In genomic region chr6:10630178-10630577, GRCh38 we compare ENCODE assay signal across 22 cellular contexts.
DNase-seq lines count a peak whose midpoint lies in the region; ATAC-seq and TF ChIP-seq lines count a peak whose summit lies in the region.
"Had no signal": no experiment of that assay in that cellular context is flagged by ENCODE, and none has a peak within 500 bp of the region (broad histone marks: within the 10 kb centered on the region; RNA-seq: fewer than 3 reads in every experiment).

No MANE protein-coding gene starts in this region.

- H3F3A ChIP-seq in GM23338 (replicated peaks; ENCODE audit: low read depth), result peaks cover 4% of the 10 kb centered on the region

- no peaks in the 10 kb centered on the region for H3K9me2 ChIP-seq in GM23338 (ENCODE audit: insufficient read depth)

- H4K8ac ChIP-seq in mesendoderm (ENCODE audit: low read depth, low read length), result no peak overlapping the region

- H2BK120ac ChIP-seq in mesendoderm (ENCODE audit: low read depth, low read length), result no peak overlapping the region

- no peak overlapping the region for H3K27ac ChIP-seq in GM23338 (ENCODE audit: low read depth)
- H3K27ac ChIP-seq in lower lobe of right lung, result no peak overlapping the region
- H3K27ac ChIP-seq in upper lobe of right lung, result no peak overlapping the region
- no peak overlapping the region for H3K27ac ChIP-seq in mesendoderm (ENCODE audit: low read depth, low read length)
- H3K27ac ChIP-seq: 22Rv1; A549; BLaER1 treated with 17β-estradiol and CSF1 and Interleukin-3, amounts not matched to agents 10 nM and 100 nM; C4-2B had no signal

- H3K36me3 ChIP-seq in GM23338 (ENCODE audit: insufficient read depth) (peaks cover 17% of the 10 kb centered on the region), lower lobe of right lung (peaks cover 5% of the 10 kb centered on the region), upper lobe of right lung (peaks cover 9% of the 10 kb centered on the region), mesendoderm (ENCODE audit: control insufficient read depth, insufficient read depth, low read length) (no peaks in the 10 kb centered on the region)

- no peak overlapping the region for H3K56ac ChIP-seq in mesendoderm (ENCODE audit: low read length)

- no CpG with 5 or more reads among the region's 1 CpG for WGBS in mesendoderm (ENCODE audit: extremely low coverage, insufficient coverage, low lambda C conversion rate)

- no peaks in the 10 kb centered on the region for H3K79me1 ChIP-seq in mesendoderm (ENCODE audit: low read length)

- DNase-seq in GM23338 (ENCODE audit: low spot score), result no peak
- no peak for DNase-seq in lower lobe of right lung
- DNase-seq in upper lobe of right lung, result no peak
- no peak for DNase-seq in mesendoderm
- DNase-seq in Right ventricle myocardium superior, result no peak
- DNase-seq: AML-193; CD4-positive, alpha-beta memory T cell; CD8-positive, alpha-beta memory T cell; COR-L47; DMS 273 treated with DMSO at 0.1 percent for 48 hours; DMS153; DMS53; DMS79; DND-41; EL; GDM1 had no signal

- H3K4ac ChIP-seq in mesendoderm (ENCODE audit: low read depth, low read length), result no peak overlapping the region

- H4K20me1 ChIP-seq in GM23338 (replicated peaks; ENCODE audit: insufficient read depth), result peaks cover 8% of the 10 kb centered on the region
- H4K20me1 ChIP-seq: BLaER1 treated with 17β-estradiol and CSF1 and Interleukin-3, amounts not matched to agents 10 nM and 100 nM had no signal

- TF ChIP-seq CTCF in GM23338 (conservative IDR thresholded peaks at IDR 0.05; ENCODE audit: low read depth in 2 of 2), result no peak
- no peak for TF ChIP-seq CTCF in lower lobe of right lung (IDR thresholded peaks at IDR 0.05)
- no peak for TF ChIP-seq CTCF in upper lobe of right lung (IDR thresholded peaks at IDR 0.05)

- no peak overlapping the region for H3K4me3 Mint-ChIP-seq in GM23338
- H3K4me3 Mint-ChIP-seq: B cell; CD4-positive, alpha-beta memory T cell; CD8-positive, alpha-beta memory T cell had no signal

- H4K5ac ChIP-seq in mesendoderm (ENCODE audit: low read length), result no peak overlapping the region

- H3K9ac ChIP-seq in mesendoderm (ENCODE audit: low read length), result no peak overlapping the region
- H3K9ac ChIP-seq: BLaER1 treated with 17β-estradiol and CSF1 and Interleukin-3, amounts not matched to agents 10 nM and 100 nM had no signal

- H3K4me2 ChIP-seq in GM23338, result no peak overlapping the region
- no peak overlapping the region for H3K4me2 ChIP-seq in mesendoderm (ENCODE audit: low read length)
- H3K4me2 ChIP-seq: A549; BLaER1 treated with 17β-estradiol and CSF1 and Interleukin-3, amounts not matched to agents 10 nM and 100 nM had no signal

- H3K4me1 ChIP-seq in GM23338 (ENCODE audit: insufficient read depth) (0 out of 2 replicates have a peak, but pooled peaks cover 4% of the 10 kb centered on the region), lower lobe of right lung (no peaks in the 10 kb centered on the region), upper lobe of right lung (no peaks in the 10 kb centered on the region), mesendoderm (ENCODE audit: control insufficient read depth, low read depth, low read length) (no peaks in the 10 kb centered on the region)

- H3K27ac Mint-ChIP-seq in GM23338, result no peak overlapping the region
- H3K27ac Mint-ChIP-seq: B cell; CD4-positive, alpha-beta memory T cell; CD8-positive, alpha-beta memory T cell had no signal

- no peak overlapping the region for H2AK5ac ChIP-seq in mesendoderm (ENCODE audit: low read length)

- no peak overlapping the region for H3K4me3 ChIP-seq in GM23338
- no peak overlapping the region for H3K4me3 ChIP-seq in lower lobe of right lung
- no peak overlapping the region for H3K4me3 ChIP-seq in upper lobe of right lung
- no peak overlapping the region for H3K4me3 ChIP-seq in mesendoderm (ENCODE audit: low read length)
- H3K4me3 ChIP-seq: A549; BLaER1 treated with 17β-estradiol and CSF1 and Interleukin-3, amounts not matched to agents 10 nM and 100 nM; GM12878 had no signal

- H3K36me3 Mint-ChIP-seq in GM23338 (ENCODE audit: low read depth), result peaks cover 32% of the 10 kb centered on the region

- ATAC-seq in GM23338 (no peak), lower lobe of right lung (peak; percentile 54 to 64), upper lobe of right lung (peak; percentile 60), Right ventricle myocardium superior (ENCODE audit: poor library complexity) (no peak)
- ATAC-seq: A549, GM12878 had no signal

- intact Hi-C loops in lower lobe of right lung (cut with DNase I), result no loop called here
- intact Hi-C loops in upper lobe of right lung (cut with DNase I), result no loop called here
- intact Hi-C loops in Right ventricle myocardium superior (cut with DNase I), result no loop called here

- H3K27me3 ChIP-seq in GM23338 (ENCODE audit: insufficient read depth) (no peaks in the 10 kb centered on the region), lower lobe of right lung (ENCODE audit: low read depth) (no peaks in the 10 kb centered on the region), upper lobe of right lung (no peaks in the 10 kb centered on the region), mesendoderm (ENCODE audit: insufficient read depth, low read length, poor library complexity) (no peaks in the 10 kb centered on the region)
- H3K27me3 ChIP-seq: BLaER1 treated with 17β-estradiol and CSF1 and Interleukin-3, amounts not matched to agents 10 nM and 100 nM had no signal

- H3K18ac ChIP-seq in mesendoderm (ENCODE audit: low read length), result no peak overlapping the region

- no peak overlapping the region for H2AFZ ChIP-seq in GM23338

- no peak overlapping the region for H2BK15ac ChIP-seq in mesendoderm (replicated peaks; ENCODE audit: low read depth)

- no peaks in the 10 kb centered on the region for H3K9me3 Mint-ChIP-seq in GM23338
- H3K9me3 Mint-ChIP-seq: CD4-positive, alpha-beta memory T cell; CD8-positive, alpha-beta memory T cell had no signal

- H3K27me3 Mint-ChIP-seq in GM23338 (ENCODE audit: insufficient read depth, low read depth, poor library complexity), result no peaks in the 10 kb centered on the region
- H3K27me3 Mint-ChIP-seq: B cell; CD4-positive, alpha-beta memory T cell; CD8-positive, alpha-beta memory T cell had no signal

- H3K9me3 ChIP-seq in lower lobe of right lung, result no peaks in the 10 kb centered on the region
- no peaks in the 10 kb centered on the region for H3K9me3 ChIP-seq in upper lobe of right lung
- H3K9me3 ChIP-seq: A549; BLaER1 treated with 17β-estradiol and CSF1 and Interleukin-3, amounts not matched to agents 10 nM and 100 nM had no signal

- peaks cover 6% of the 10 kb centered on the region; the same call in 2 of the 3 replicates for H3K4me1 Mint-ChIP-seq in GM23338
- H3K4me1 Mint-ChIP-seq: CD4-positive, alpha-beta memory T cell; CD8-positive, alpha-beta memory T cell had no signal

- H2BK5ac ChIP-seq in mesendoderm (ENCODE audit: low read length), result no peak overlapping the region

- H3K23ac ChIP-seq in mesendoderm (ENCODE audit: low read length), result no peak overlapping the region

- H3K79me2 ChIP-seq in GM23338 (replicated peaks; ENCODE audit: insufficient read depth) (no peaks in the 10 kb centered on the region; the same call in 1 of the 2 replicates), mesendoderm (ENCODE audit: control insufficient read depth, insufficient read depth, low read length) (no peaks in the 10 kb centered on the region)

TF ChIP-seq in GM23338, 12 proteins besides CTCF, POLR2A, EP300 and RAD21:
- TF ChIP-seq POLR2AphosphoS5 (IDR thresholded peaks at IDR 0.05; ENCODE audit: low read depth), result peak; percentile 37; the same call in 1 of the 2 replicates
- TF ChIP-seq JUNB (IDR thresholded peaks at IDR 0.05; ENCODE audit: unreplicated experiment), result no peak

Comparison
In these comparisons a context has a peak if more than half of its experiments do, and no peak if none do; other contexts are left out.
1. ATAC-seq: peak in lower lobe of right lung (2 of 2) and upper lobe of right lung (single experiment); none in GM23338 (single experiment) and Right ventricle myocardium superior (single experiment).